ENCODE assay signal across 1 cellular context in the genomic region with DNA sequence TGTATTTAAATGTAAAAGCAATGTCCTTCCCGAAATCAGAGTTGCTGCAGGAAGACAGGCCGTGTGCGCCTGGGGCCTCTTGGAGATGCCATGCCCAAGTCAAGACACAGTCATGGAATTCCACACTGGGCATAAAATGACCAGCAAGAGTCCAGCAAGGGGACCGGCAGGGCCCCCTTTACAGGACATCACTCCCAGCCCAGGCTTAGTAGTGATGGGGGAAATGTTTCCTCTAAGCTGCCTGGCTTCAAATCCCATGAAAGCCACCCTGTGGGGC.
TF ChIP-seq lines count a peak whose summit lies in the region.

No MANE protein-coding gene starts in this region.

TF ChIP-seq in HepG2, 621 proteins besides CTCF, POLR2A, EP300 and RAD21 (continued from another document):
- TF ChIP-seq, protein P1, sequence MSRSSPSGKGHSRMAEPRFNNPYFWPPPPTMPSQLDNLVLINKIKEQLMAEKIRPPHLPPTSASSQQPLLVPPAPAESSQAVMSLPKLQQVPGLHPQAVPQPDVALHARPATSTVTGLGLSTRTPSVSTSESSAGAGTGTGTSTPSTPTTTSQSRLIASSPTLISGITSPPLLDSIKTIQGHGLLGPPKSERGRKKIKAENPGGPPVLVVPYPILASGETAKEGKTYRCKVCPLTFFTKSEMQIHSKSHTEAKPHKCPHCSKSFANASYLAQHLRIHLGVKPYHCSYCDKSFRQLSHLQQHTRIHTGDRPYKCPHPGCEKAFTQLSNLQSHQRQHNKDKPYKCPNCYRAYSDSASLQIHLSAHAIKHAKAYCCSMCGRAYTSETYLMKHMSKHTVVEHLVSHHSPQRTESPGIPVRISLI (CRISPR knock-in tag; IDR thresholded peaks at IDR 0.05; ENCODE audit: borderline replicate concordance): no peak
- TF ChIP-seq ARNTL (CRISPR knock-in tag; IDR thresholded peaks at IDR 0.05): no peak
